ENCODE assay signal across 9 cellular contexts in the genomic region with DNA sequence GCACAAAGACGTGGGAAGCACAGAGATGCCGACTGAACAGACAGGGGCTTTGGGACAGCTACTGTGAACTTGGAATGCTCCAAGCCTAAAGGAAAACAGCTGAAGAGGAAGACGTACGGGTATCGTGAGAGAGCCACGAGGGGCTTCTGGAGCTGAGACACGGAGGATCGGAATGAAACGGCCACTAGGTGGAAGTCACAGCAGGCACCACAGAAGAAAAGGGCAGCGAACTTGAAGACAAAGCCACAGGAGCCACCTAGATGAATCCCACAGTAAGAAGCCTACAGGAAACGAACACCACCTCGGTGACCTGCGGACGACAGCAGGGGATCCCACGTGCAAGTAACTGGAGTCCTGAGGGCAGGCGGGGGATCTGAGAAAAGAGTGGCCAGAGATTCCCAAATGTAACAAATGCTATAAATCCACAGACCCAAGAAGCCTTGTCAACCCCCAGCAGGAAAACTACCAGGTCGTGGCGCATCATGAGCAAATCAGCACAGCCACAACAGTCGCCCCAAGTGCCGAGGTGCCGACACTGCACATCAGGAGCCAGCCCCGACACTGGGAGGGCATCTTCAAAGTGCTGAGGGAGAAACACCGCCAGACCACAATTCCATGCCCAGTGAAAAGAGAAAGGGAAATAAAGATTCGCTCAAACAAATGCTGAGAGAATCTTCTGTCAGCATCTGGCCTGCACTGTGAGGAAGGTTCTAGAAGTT. TPM values are rescaled to one million over a fixed set of nuclear protein-coding genes. Genes with fewer than 3 reads are reported as not detected.
DNase-seq lines count a peak whose midpoint lies in the region; ATAC-seq, FAIRE-seq and TF ChIP-seq lines count a peak whose summit lies in the region.
"Had no signal": no experiment of that assay in that cellular context is flagged by ENCODE, and none has a peak within 500 bp of the region (broad histone marks: within the 10 kb centered on the region; RNA-seq: fewer than 3 reads in every experiment).

No MANE protein-coding gene starts in this region.

- no peak for TF ChIP-seq EP300 in K562 (IDR thresholded peaks at IDR 0.05; ENCODE audit: low read length)

- FAIRE-seq in K562 (lab: Jason Lieb, UNC) (peak; percentile 82), pancreas (lab: Jason Lieb, UNC) (no peak)

- CTCF ChIA-PET in CD4-positive, alpha-beta T cell (lab: Charles Lee): interaction anchor here (1.3 kb wide), 1 partner anchor 19 kb away, joined by 3 read pairs; no protein-coding TSS in a partner anchor
- CTCF ChIA-PET in K562 (lab: Yijun Ruan, JAX; ENCODE audit: low intra/inter-chr PET ratio): no interaction called here

- H3K36me3 ChIP-seq in K562 (ENCODE audit: control insufficient read depth, insufficient read depth, low read length) (peaks cover 5% of the 10 kb centered on the region; the same call in 2 of the 3 replicates), neural progenitor cell (no peaks in the 10 kb centered on the region), pancreas (no peaks in the 10 kb centered on the region)

- H2AFZ ChIP-seq in K562 (ENCODE audit: low read depth, low read length): no peak overlapping the region
- H2AFZ ChIP-seq in neural progenitor cell (replicated peaks): no peak overlapping the region

- no TSS peak for BruUV-seq in K562 (replicated peaks; lab: Mats Ljungman, UMichigan)

- POLR2A ChIA-PET in CD4-positive, alpha-beta T cell (lab: Charles Lee): no interaction called here
- POLR2A ChIA-PET in K562 (lab: Yijun Ruan, JAX): interaction anchor here (0.6 to 0.9 kb wide), 3 partner anchors 8 to 41 kb away, joined by 3 read pairs; no protein-coding TSS in a partner anchor

- WGBS in K562 (ENCODE audit: insufficient coverage, low coverage, missing lambda C conversion rate): 53% methylated on average over 24 of the region's 24 CpGs
- WGBS in pancreas, 2 donors: 88 to 90% methylated on average over 24 of the region's 24 CpGs

- no peak for TF ChIP-seq CTCF in CD4-positive, alpha-beta T cell (IDR thresholded peaks at IDR 0.05)
- TF ChIP-seq CTCF in K562 (IDR thresholded peaks at IDR 0.05 in 2 of 3, conservative IDR thresholded peaks at IDR 0.05 in 1 of 3; ENCODE audit: insufficient read depth in 2 of 3, low read depth in 1 of 3, low read length in 3 of 3) (peak; percentile 45 to 54 (median 48)), neural progenitor cell (IDR thresholded peaks at IDR 0.05) (peak; percentile 15), pancreas (IDR thresholded peaks at IDR 0.05) (no peak)

- no peaks in the 10 kb centered on the region for H3K9me3 ChIP-seq in CD4-positive, alpha-beta T cell (ENCODE audit: control insufficient read depth, low read length)
- H3K9me3 ChIP-seq in K562 (replicated peaks; ENCODE audit: control insufficient read depth, insufficient read depth, low read depth, low read length): no peaks in the 10 kb centered on the region
- H3K9me3 ChIP-seq in neural progenitor cell (ENCODE audit: low read depth): no peaks in the 10 kb centered on the region
- H3K9me3 ChIP-seq in pancreas: no peaks in the 10 kb centered on the region

- no peak overlapping the region for H3K27ac ChIP-seq in CD4-positive, alpha-beta T cell (ENCODE audit: low read depth, low read length)
- H3K27ac ChIP-seq in K562 (ENCODE audit: extremely low read depth, low read depth, low read length) (no peak overlapping the region; the same call in 2 of the 3 replicates), neural progenitor cell (no peak overlapping the region), pancreas (peak overlapping the region in 1 of 4 donors; percentile 23)

- H3F3A ChIP-seq in neural progenitor cell (ENCODE audit: low read depth): no peaks in the 10 kb centered on the region

- peak overlapping the region; percentile 70 for H3K27ac Mint-ChIP-seq in CD4-positive, alpha-beta T cell
- peak overlapping the region; percentile 7 for H3K27ac Mint-ChIP-seq in neural progenitor cell

- H4K20me1 ChIP-seq in K562 (replicated peaks; ENCODE audit: control insufficient read depth, insufficient read depth, low read length) (peaks cover 38% of the 10 kb centered on the region), neural progenitor cell (ENCODE audit: low read depth) (peaks cover 34% of the 10 kb centered on the region)

- peak overlapping the region; percentile 57 for H3K4me3 Mint-ChIP-seq in CD4-positive, alpha-beta T cell
- H3K4me3 Mint-ChIP-seq in neural progenitor cell: peak overlapping the region; percentile 11

- no peaks in the 10 kb centered on the region for H3K27me3 Mint-ChIP-seq in CD4-positive, alpha-beta T cell
- H3K27me3 Mint-ChIP-seq in neural progenitor cell (ENCODE audit: insufficient read depth, low read depth): no peaks in the 10 kb centered on the region

- H3K4me3 ChIP-seq in K562 (no peak overlapping the region), neural progenitor cell (no peak overlapping the region), pancreas (no peak overlapping the region)

- peaks cover 85% of the 10 kb centered on the region for H3K79me2 ChIP-seq in K562 (ENCODE audit: control insufficient read depth, insufficient read depth, low read length)
- H3K79me2 ChIP-seq in neural progenitor cell (ENCODE audit: low read depth): peaks cover 9% of the 10 kb centered on the region

- H3K9me1 ChIP-seq in K562 (ENCODE audit: control insufficient read depth, insufficient read depth, low read length): peaks cover 3% of the 10 kb centered on the region

- no peaks in the 10 kb centered on the region for H3K9me3 Mint-ChIP-seq in CD4-positive, alpha-beta T cell
- peaks cover 6% of the 10 kb centered on the region for H3K9me3 Mint-ChIP-seq in neural progenitor cell

- H3K9ac ChIP-seq in K562 (ENCODE audit: insufficient read depth in 1 of 2, low read depth in 2 of 2, low read length in 2 of 2) (peak overlapping the region in 1 of 2 experiments; percentile 84; a peak in 2 of 4 replicates), neural progenitor cell (no peak overlapping the region)

- H3K36me3 Mint-ChIP-seq in CD4-positive, alpha-beta T cell (ENCODE audit: low read depth): peaks cover 2% of the 10 kb centered on the region
- peaks cover 7% of the 10 kb centered on the region for H3K36me3 Mint-ChIP-seq in neural progenitor cell

- H3K4me2 ChIP-seq in K562 (ENCODE audit: insufficient read depth, low read length) (no peak overlapping the region), neural progenitor cell (no peak overlapping the region)

- in situ Hi-C loops in K562 (cut with MboI): no loop called here

- intact Hi-C loops in CD4-positive, alpha-beta T cell (cut with DNase I, micrococcal nuclease): no loop called here
- intact Hi-C loops in K562 (cut with micrococcal nuclease): loop anchor here (5.0 kb wide), 1 partner anchor 115 kb away; no protein-coding TSS in a partner anchor
- intact Hi-C loops in pancreas (cut with DNase I): loop anchor here in 1 of 3 donors (10.0 kb wide), 1 partner anchor 88 kb away; no protein-coding TSS in a partner anchor

- DNase-seq in CD4-positive, alpha-beta T cell: no peak
- DNase-seq in Kasumi-1 (lab: John Stamatoyannopoulos, UW) (peak; percentile 72 to 74), K562 (ENCODE audit: extremely low read depth in 1 of 4, low spot score in 3 of 4) (peak in 3 of 4 experiments; percentile 44 to 53 (median 44)), neural progenitor cell (ENCODE audit: low spot score) (no peak), pancreas (no peak)
- DNase-seq: NCI-H2081 had no signal

- no peak for TF ChIP-seq POLR2A in K562 (conservative IDR thresholded peaks at IDR 0.05)

- no peak for ATAC-seq in CD4-positive, alpha-beta T cell (ENCODE audit: poor library complexity)
- ATAC-seq in K562: peak; percentile 43
- no peak for ATAC-seq in GM19397 (IDR thresholded peaks at IDR 0.05; ENCODE audit: unreplicated experiment)
- no peak for ATAC-seq in HG02938 (IDR thresholded peaks at IDR 0.05; ENCODE audit: unreplicated experiment)
- ATAC-seq in GM19328 (IDR thresholded peaks at IDR 0.05; ENCODE audit: unreplicated experiment): no peak
- ATAC-seq in pancreas: no peak

- peak; percentile 14 to 52; a peak in 2 of 4 replicates for TF ChIP-seq RAD21 in K562 (CRISPR knock-in tag; conservative IDR thresholded peaks at IDR 0.05 in 1 of 2, IDR thresholded peaks at IDR 0.05 in 1 of 2)

- H3K27me3 ChIP-seq in CD4-positive, alpha-beta T cell (ENCODE audit: control insufficient read depth, insufficient read depth, low read length): no peaks in the 10 kb centered on the region
- no peaks in the 10 kb centered on the region for H3K27me3 ChIP-seq in K562 (ENCODE audit: control insufficient read depth in 2 of 2, insufficient read depth in 2 of 2, low read length in 2 of 2)
- H3K27me3 ChIP-seq in neural progenitor cell: no peaks in the 10 kb centered on the region
- no peaks in the 10 kb centered on the region for H3K27me3 ChIP-seq in pancreas

- H3K4me1 Mint-ChIP-seq in CD4-positive, alpha-beta T cell (ENCODE audit: low read depth): peaks cover 66% of the 10 kb centered on the region
- peaks cover 22% of the 10 kb centered on the region for H3K4me1 Mint-ChIP-seq in neural progenitor cell

- H3K4me1 ChIP-seq in K562 (replicated peaks in 1 of 2; ENCODE audit: control insufficient read depth in 2 of 2, insufficient read depth in 2 of 2, low read length in 2 of 2) (peaks cover 42 to 62% of the 10 kb centered on the region in 2 experiments), neural progenitor cell (no peaks in the 10 kb centered on the region), pancreas (peaks cover 6 to 25% (median 10%) of the 10 kb centered on the region in 3 donors)

RNA-seq across cellular contexts. Expression of a gene that starts 39.3 kb away (rescaled TPM):
- 10 to 100 TPM; 34.1 to 41.3 TPM for total RNA-seq in CD4-positive, alpha-beta T cell
- total RNA-seq in K562 (2011; cell fraction: chromatin; rRNA removed; ENCODE audit: low replicate concordance): 155 and 651 TPM in 2 replicates
- 616 and 678 TPM in 2 replicates for total RNA-seq in K562 (2011; cell fraction: nucleolus; rRNA removed)
- 226 and 284 TPM in 2 replicates for total RNA-seq in K562 (2011; cell fraction: nucleoplasm; rRNA removed)
- total RNA-seq in K562 (2014; rRNA removed) (180 and 202 TPM in 2 replicates), K562 (2014; rRNA removed; fragmentation: Illumina TruSeq; extraction: Trizol) (14.6 and 32.0 TPM in 2 replicates), K562 (2015; rRNA removed; fragmentation: Illumina TruSeq; extraction: Trizol) (93.2 and 96.8 TPM in 2 replicates), K562 (2021) (435 and 460 TPM in 2 replicates), neural progenitor cell (ENCODE audit: low replicate concordance) (81.7 and 203 TPM in 2 replicates), pancreas (10 to 100 TPM; 26.1 to 58.4 (median 44.7) TPM)
- polyA plus RNA-seq in K562 (2011; rRNA removed) (99.3 and 191 TPM in 2 replicates), K562 (2014; fragmentation: Illumina TruSeq; extraction: Trizol) (73.2 and 198 TPM in 2 replicates), K562 (2014; fragmentation: Nextera tagmentation; extraction: Ambion mirVana) (10 to 100 TPM; 21.8 to 57.6 TPM), K562 (2014; rRNA removed) (376 and 380 TPM in 2 replicates), pancreas (100 to 1,000 TPM; 187 to 309 TPM)
- 148 and 356 TPM in 2 replicates for polyA plus RNA-seq in K562 (2011; cell fraction: cytosol; rRNA removed)
- 1,012 and 1,382 TPM in 2 replicates for polyA plus RNA-seq in K562 (2011; cell fraction: nucleus; rRNA removed)
- 319 and 453 TPM in 2 replicates for polyA plus RNA-seq in K562 (2012)
- polyA minus RNA-seq in K562 (2011; rRNA and poly(A)+ RNA removed): 36.7 and 52.6 TPM in 2 replicates
- 173 and 245 TPM in 2 replicates for polyA minus RNA-seq in K562 (2011; cell fraction: cytosol; rRNA and poly(A)+ RNA removed)
- polyA minus RNA-seq in K562 (2011; cell fraction: nucleus; rRNA and poly(A)+ RNA removed): 114 and 124 TPM in 2 replicates

RNA-seq across cellular contexts. Expression of a gene that starts 44.7 kb away (rescaled TPM):
- 10 to 100 TPM; 46.2 to 46.8 TPM for total RNA-seq in CD4-positive, alpha-beta T cell
- 26.9 and 68.3 TPM in 2 replicates for total RNA-seq in K562 (2011; cell fraction: chromatin; rRNA removed; ENCODE audit: low replicate concordance)
- 36.6 and 44.4 TPM in 2 replicates for total RNA-seq in K562 (2011; cell fraction: nucleolus; rRNA removed)
- total RNA-seq in K562 (2011; cell fraction: nucleoplasm; rRNA removed): 26.0 and 26.8 TPM in 2 replicates
- 12.9 and 16.3 TPM in 2 replicates for total RNA-seq in K562 (2014; rRNA removed)
- total RNA-seq in K562 (2014; rRNA removed; fragmentation: Illumina TruSeq; extraction: Trizol): 2.8 and 3.2 TPM in 2 replicates
- total RNA-seq in K562 (2015; rRNA removed; fragmentation: Illumina TruSeq; extraction: Trizol): 5.4 and 6.0 TPM in 2 replicates
- total RNA-seq in K562 (2021): 22.1 and 22.5 TPM in 2 replicates
- polyA plus RNA-seq in K562 (2011; rRNA removed): 4.0 and 9.2 TPM in 2 replicates
- 4.9 and 11.1 TPM in 2 replicates for polyA plus RNA-seq in K562 (2011; cell fraction: cytosol; rRNA removed)
- 14.6 and 22.8 TPM in 2 replicates for polyA plus RNA-seq in K562 (2011; cell fraction: nucleus; rRNA removed)
- polyA plus RNA-seq in K562 (2012): 12.3 and 14.0 TPM in 2 replicates
- 4.1 and 9.6 TPM in 2 replicates for polyA plus RNA-seq in K562 (2014; fragmentation: Illumina TruSeq; extraction: Trizol)
- polyA plus RNA-seq in K562 (2014; fragmentation: Nextera tagmentation; extraction: Ambion mirVana): under 1 TPM; 0.24 to 0.45 TPM
- polyA plus RNA-seq in K562 (2014; rRNA removed): 9.0 and 13.2 TPM in 2 replicates
- polyA minus RNA-seq in K562 (2011; rRNA and poly(A)+ RNA removed): 2.8 and 4.1 TPM in 2 replicates
- polyA minus RNA-seq in K562 (2011; cell fraction: cytosol; rRNA and poly(A)+ RNA removed): 7.6 and 14.9 TPM in 2 replicates
- polyA minus RNA-seq in K562 (2011; cell fraction: nucleus; rRNA and poly(A)+ RNA removed): 7.0 and 10.7 TPM in 2 replicates
- total RNA-seq in neural progenitor cell (ENCODE audit: low replicate concordance): 2.9 and 9.8 TPM in 2 replicates
- total RNA-seq in pancreas: 10 to 100 TPM in 1 of 6 donors, 1 to 10 TPM in 5; 5.8 to 10.5 (median 9.3) TPM
- polyA plus RNA-seq in pancreas: 10 to 100 TPM; 10.3 to 13.4 TPM

RNA-seq across cellular contexts. Expression of a gene that starts 58.0 kb away (rescaled TPM):
- total RNA-seq in CD4-positive, alpha-beta T cell: 10 to 100 TPM; 44.0 to 50.9 TPM
- total RNA-seq in K562 (2011; cell fraction: chromatin; rRNA removed; ENCODE audit: low replicate concordance): 28.5 and 141 TPM in 2 replicates
- total RNA-seq in K562 (2011; cell fraction: nucleolus; rRNA removed): 209 and 228 TPM in 2 replicates
- 68.6 and 76.2 TPM in 2 replicates for total RNA-seq in K562 (2011; cell fraction: nucleoplasm; rRNA removed)
- total RNA-seq in K562 (2014; rRNA removed): 125 and 188 TPM in 2 replicates
- total RNA-seq in K562 (2014; rRNA removed; fragmentation: Illumina TruSeq; extraction: Trizol): 21.2 and 21.4 TPM in 2 replicates
- 72.3 and 76.3 TPM in 2 replicates for total RNA-seq in K562 (2015; rRNA removed; fragmentation: Illumina TruSeq; extraction: Trizol)
- 189 TPM in 2 replicates for total RNA-seq in K562 (2021)
- 20.1 and 25.9 TPM in 2 replicates for polyA plus RNA-seq in K562 (2011; rRNA removed)
- polyA plus RNA-seq in K562 (2011; cell fraction: cytosol; rRNA removed): 25.4 and 118 TPM in 2 replicates
- 134 and 296 TPM in 2 replicates for polyA plus RNA-seq in K562 (2011; cell fraction: nucleus; rRNA removed)
- 81.3 and 110 TPM in 2 replicates for polyA plus RNA-seq in K562 (2012)
- 39.0 and 114 TPM in 2 replicates for polyA plus RNA-seq in K562 (2014; fragmentation: Illumina TruSeq; extraction: Trizol)
- polyA plus RNA-seq in K562 (2014; fragmentation: Nextera tagmentation; extraction: Ambion mirVana): 1 to 10 TPM; 1.1 to 1.9 TPM
- 119 and 133 TPM in 2 replicates for polyA plus RNA-seq in K562 (2014; rRNA removed)
- 3.6 and 7.0 TPM in 2 replicates for polyA minus RNA-seq in K562 (2011; rRNA and poly(A)+ RNA removed)
- polyA minus RNA-seq in K562 (2011; cell fraction: cytosol; rRNA and poly(A)+ RNA removed): 37.3 and 43.8 TPM in 2 replicates
- polyA minus RNA-seq in K562 (2011; cell fraction: nucleus; rRNA and poly(A)+ RNA removed): 85.0 and 105 TPM in 2 replicates
- 21.1 and 50.5 TPM in 2 replicates for total RNA-seq in neural progenitor cell (ENCODE audit: low replicate concordance)
- 10 to 100 TPM; 20.5 to 33.8 (median 23.7) TPM for total RNA-seq in pancreas
- polyA plus RNA-seq in pancreas: 100 to 1,000 TPM in 1 of 2 donors, 10 to 100 TPM in 1; 77.5 to 116 TPM

Comparison
In these comparisons a context has a peak if more than half of its experiments do, and no peak if none do; other contexts are left out.
1. DNase-seq: peak in Kasumi-1 (2 of 2) and K562 (3 of 4); none in CD4-positive, alpha-beta T cell (0 of 10), neural progenitor cell (single experiment) and pancreas (0 of 6).
2. CTCF ChIP-seq: peak in K562 (3 of 3) and neural progenitor cell (single experiment); none in CD4-positive, alpha-beta T cell (single experiment) and pancreas (0 of 4).